Comparison of ENCODE assay signal across 27 cellular contexts in genomic region chr10:132456881-132457280, GRCh38. TPM values are rescaled to one million over a fixed set of nuclear protein-coding genes. Genes with fewer than 3 reads are reported as not detected.
DNase-seq lines count a peak whose midpoint lies in the region; ATAC-seq, FAIRE-seq and TF ChIP-seq lines count a peak whose summit lies in the region.
"Had no signal": no experiment of that assay in that cellular context is flagged by ENCODE, and none has a peak within 500 bp of the region (broad histone marks: within the 10 kb centered on the region; RNA-seq: fewer than 3 reads in every experiment).

No MANE protein-coding gene starts in this region.

- TF ChIP-seq CTCF in glutamatergic neuron (IDR thresholded peaks at IDR 0.05; ENCODE audit: partially characterized antibody, unreplicated experiment) (no peak), mucosa of descending colon (IDR thresholded peaks at IDR 0.05) (no peak), spleen (IDR thresholded peaks at IDR 0.05 in 8 of 11, conservative IDR thresholded peaks at IDR 0.05 in 3 of 11) (no peak)

- peaks cover 3% of the 10 kb centered on the region for H3K9me3 Mint-ChIP-seq in glutamatergic neuron (ENCODE audit: unreplicated experiment)
- H3K9me3 Mint-ChIP-seq: CD14-positive monocyte; CD8-positive, alpha-beta memory T cell; H9 had no signal

- 71 to 98% (median 89%) methylated on average over 3 to 9 of the region's 9 CpGs for WGBS in spleen, 5 donors

- FAIRE-seq in HTR-8/SVneo (lab: Jason Lieb, UNC), result no peak
- FAIRE-seq: GM12891, GM19239 had no signal

- no peak for TF ChIP-seq POLR2A in spleen (IDR thresholded peaks at IDR 0.05)

- peak; percentile 32 for DNase-seq in Right ventricle myocardium superior
- no peak for DNase-seq in cardiac septum (ENCODE audit: low spot score)
- DNase-seq in glutamatergic neuron, result peak; percentile 6
- peak in 2 of 3 donors; percentile 34 to 50 for DNase-seq in mucosa of descending colon
- DNase-seq in spleen, result peak; percentile 69
- no peak for DNase-seq in HTR-8/SVneo (ENCODE audit: insufficient read length, low spot score)
- DNase-seq in NCI-H2171 (lab: John Stamatoyannopoulos, UW), result no peak
- no peak for DNase-seq in NCI-H146 treated with DMSO at 0.1 percent for 48 hours (lab: John Stamatoyannopoulos, UW; ENCODE audit: unreplicated experiment)
- DNase-seq: CD8-positive, alpha-beta memory T cell; DMS 273 treated with DMSO at 0.1 percent for 48 hours; DMS79; EL; GDM1; H9; NCI-H1092; NCI-H1417 treated with DMSO at 0.1 percent for 48 hours; NCI-H187; NCI-H2081 treated with DMSO at 0.1 percent for 48 hours; NCI-H510A treated with DMSO at 0.1 percent for 48 hours; OCI-M1; SK-N-SH had no signal

- peaks cover 0 to 10% (median 0%) of the 10 kb centered on the region in 7 donors for H3K27me3 ChIP-seq in spleen (replicated peaks in 1 of 7)
- H3K27me3 ChIP-seq: Peyer's patch had no signal

- peaks cover 5% of the 10 kb centered on the region for H3K27me3 Mint-ChIP-seq in glutamatergic neuron (ENCODE audit: unreplicated experiment)
- H3K27me3 Mint-ChIP-seq: B cell had no signal

- ATAC-seq in Right ventricle myocardium superior (ENCODE audit: poor library complexity) (no peak), mucosa of descending colon (no peak)

- H3K27ac ChIP-seq in spleen, result no peak overlapping the region
- H3K27ac ChIP-seq: 22Rv1 had no signal

- no peaks in the 10 kb centered on the region for H3K36me3 Mint-ChIP-seq in glutamatergic neuron (ENCODE audit: unreplicated experiment)
- H3K36me3 Mint-ChIP-seq: CD14-positive monocyte; CD8-positive, alpha-beta memory T cell had no signal

- no peak overlapping the region for H3K4me3 Mint-ChIP-seq in glutamatergic neuron (ENCODE audit: unreplicated experiment)
- H3K4me3 Mint-ChIP-seq: B cell; CD14-positive monocyte; CD8-positive, alpha-beta memory T cell; H9 had no signal

- no peak overlapping the region for H3K27ac Mint-ChIP-seq in glutamatergic neuron (ENCODE audit: unreplicated experiment)
- H3K27ac Mint-ChIP-seq: CD14-positive monocyte; CD8-positive, alpha-beta memory T cell; H9 had no signal

- peaks cover 68% of the 10 kb centered on the region for H3K4me1 ChIP-seq in mucosa of descending colon (ENCODE audit: low read depth)
- peaks cover 11 to 39% (median 25%) of the 10 kb centered on the region in 6 donors for H3K4me1 ChIP-seq in spleen

- intact Hi-C loops in Right ventricle myocardium superior (cut with DNase I), result loop anchor here (5.0 kb wide), 1 partner anchor 120 kb away; no protein-coding TSS in a partner anchor
- intact Hi-C loops in cardiac septum (cut with DNase I), result no loop called here
- intact Hi-C loops in mucosa of descending colon (cut with DNase I, micrococcal nuclease), result loop anchor here (5.0 to 10.0 kb wide), 3 partner anchors 70 to 232 kb away; no protein-coding TSS in a partner anchor
- intact Hi-C loops in spleen (cut with DNase I; ENCODE audit: low total_unique reads), result loop anchor here (10.0 kb wide), 1 partner anchor 78 kb away; the partner anchor contains the start of gene INPP5A

- H3K4me3 ChIP-seq in mucosa of descending colon (no peak overlapping the region), spleen (no peak overlapping the region)

- no peaks in the 10 kb centered on the region for H3K4me1 Mint-ChIP-seq in glutamatergic neuron (ENCODE audit: low read depth, unreplicated experiment)

- H3K36me3 ChIP-seq in mucosa of descending colon (ENCODE audit: low read depth) (no peaks in the 10 kb centered on the region), spleen (no peaks in the 10 kb centered on the region)
- H3K36me3 ChIP-seq: Peyer's patch had no signal

- no peaks in the 10 kb centered on the region for H3K9me3 ChIP-seq in mucosa of descending colon
- no peaks in the 10 kb centered on the region for H3K9me3 ChIP-seq in spleen
- H3K9me3 ChIP-seq: Peyer's patch, SK-N-SH had no signal

RNA-seq across cellular contexts. Expression of gene PWWP2B, which starts 59.9 kb away (rescaled TPM):
- 23.0 TPM for total RNA-seq in Right ventricle myocardium superior
- total RNA-seq in cardiac septum, result 14.3 TPM
- total RNA-seq in glutamatergic neuron (ENCODE audit: unreplicated experiment), result 49.4 TPM
- total RNA-seq in mucosa of descending colon, result 10 to 100 TPM; 37.7 to 55.6 (median 41.7) TPM
- total RNA-seq in spleen, result 10 to 100 TPM; 24.8 to 41.7 (median 28.1) TPM
- polyA plus RNA-seq in spleen, result 10 to 100 TPM; 22.5 to 50.0 (median 27.8) TPM

Comparison
In these comparisons a context has a peak if more than half of its experiments do, and no peak if none do; other contexts are left out.
1. DNase-seq: peak in Right ventricle myocardium superior (single experiment), glutamatergic neuron (single experiment), mucosa of descending colon (2 of 3) and spleen (single experiment); none in cardiac septum (single experiment), HTR-8/SVneo (single experiment), NCI-H2171 (single experiment) and NCI-H146 treated with DMSO at 0.1 percent for 48 hours (single experiment).